18 cellular contexts compared by ENCODE assay signal in genomic region chr12:53328043-53328435, GRCh38. TPM values are rescaled to one million over a fixed set of nuclear protein-coding genes. Genes with fewer than 3 reads are reported as not detected.
DNase-seq lines count a peak whose midpoint lies in the region; ATAC-seq lines count a peak whose summit lies in the region.
"Had no signal": no experiment of that assay in that cellular context is flagged by ENCODE, and none has a peak within 500 bp of the region (broad histone marks: within the 10 kb centered on the region; RNA-seq: fewer than 3 reads in every experiment).

No MANE protein-coding gene starts in this region.

- H3K4me3 ChIP-seq in neuronal stem cell (ENCODE audit: low read length in 2 of 2) = no peak overlapping the region
- H3K4me3 ChIP-seq: BLaER1, spleen, upper lobe of right lung had no signal

- no peak overlapping the region for H2AFZ ChIP-seq in neuronal stem cell (ENCODE audit: low read length)

- no peaks in the 10 kb centered on the region for H3K36me3 ChIP-seq in neuronal stem cell (replicated peaks in 1 of 2; ENCODE audit: control insufficient read depth in 2 of 2, insufficient read depth in 2 of 2, low read length in 2 of 2)
- H3K36me3 ChIP-seq: BLaER1, spleen, upper lobe of right lung had no signal

- H3K23ac ChIP-seq in neuronal stem cell (ENCODE audit: low read depth, low read length, poor library complexity) = peak overlapping the region; percentile 89

- H4K8ac ChIP-seq in neuronal stem cell (ENCODE audit: low read depth, low read length) = peak overlapping the region; percentile 65

- H3K9me3 ChIP-seq in neuronal stem cell (replicated peaks in 1 of 2; ENCODE audit: control insufficient read depth in 2 of 2, insufficient read depth in 1 of 2, low read depth in 1 of 2, low read length in 2 of 2) = no peaks in the 10 kb centered on the region
- H3K9me3 ChIP-seq: BLaER1, spleen, upper lobe of right lung had no signal

- peak overlapping the region; percentile 30 for H2BK12ac ChIP-seq in neuronal stem cell (ENCODE audit: low read length)

- no peak for ATAC-seq in HG03135 (IDR thresholded peaks at IDR 0.05; ENCODE audit: unreplicated experiment)
- ATAC-seq: left ventricle myocardium superior; SK-N-SH treated with all-trans-retinoic acid at 6 μM for 48 hours; stimulated activated effector memory CD8-positive, alpha-beta T cell treated with anti-CD3 and anti-CD28 coated beads, Interleukin-12 subunit alpha, Interleukin-12 subunit beta, amount 100 ng/mL, for 72 hours; upper lobe of right lung had no signal

- H2BK15ac ChIP-seq in neuronal stem cell (ENCODE audit: low read length) = peak overlapping the region; percentile 97

- no CpG with 5 or more reads among the region's 16 CpGs for WGBS in neuronal stem cell (ENCODE audit: extremely low coverage in 2 of 2, insufficient read length in 2 of 2, insufficient replicate concordance in 1 of 2), 2 donors

- peaks cover 15 to 19% of the 10 kb centered on the region in 2 donors for H3K4me1 ChIP-seq in neuronal stem cell (ENCODE audit: control insufficient read depth in 2 of 2, insufficient read depth in 1 of 2, low read depth in 1 of 2, low read length in 2 of 2)

- H3K27ac ChIP-seq in neuronal stem cell (replicated peaks; ENCODE audit: low read length) = no peak overlapping the region
- H3K27ac ChIP-seq: 22Rv1, BLaER1, spleen, upper lobe of right lung had no signal

- H3K4me2 ChIP-seq in neuronal stem cell (ENCODE audit: insufficient read depth, low read length, poor library complexity, severe bottlenecking) = no peak overlapping the region
- H3K4me2 ChIP-seq: BLaER1 had no signal

- peaks cover 0 to 50% (median 26%) of the 10 kb centered on the region in 3 experiments for H3K27me3 ChIP-seq in neuronal stem cell (ENCODE audit: control insufficient read depth in 3 of 3, insufficient read depth in 3 of 3, low read depth in 1 of 3, low read length in 3 of 3)
- H3K27me3 ChIP-seq: upper lobe of right lung had no signal

- H3K9ac ChIP-seq in neuronal stem cell (ENCODE audit: low read depth, low read length, poor library complexity) = no peak overlapping the region
- H3K9ac ChIP-seq: BLaER1 had no signal

- peak; percentile 54 for DNase-seq in DMS53 (lab: John Stamatoyannopoulos, UW)
- no peak for DNase-seq in DMS53 treated with DMSO at 0.1 percent for 48 hours (lab: John Stamatoyannopoulos, UW; ENCODE audit: unreplicated experiment)
- DNase-seq in NCI-H146 treated with DMSO at 0.1 percent for 48 hours (lab: John Stamatoyannopoulos, UW; ENCODE audit: unreplicated experiment) = peak; percentile 13
- peak; percentile 79 for DNase-seq in ecto neural progenitor cell (ENCODE audit: low spot score)
- DNase-seq in neuronal stem cell (ENCODE audit: low spot score) = no peak
- no peak for DNase-seq in NCI-H1930 (lab: John Stamatoyannopoulos, UW)
- no peak for DNase-seq in NCI-H1436 (lab: John Stamatoyannopoulos, UW)
- DNase-seq: activated CD4-positive, alpha-beta memory T cell treated with anti-CD3 and anti-CD28 coated beads for 36 hours; left ventricle myocardium superior; NCI-H187; NCI-H446; spleen; upper lobe of right lung had no signal

- H2BK120ac ChIP-seq in neuronal stem cell (ENCODE audit: low read depth, low read length) = no peak overlapping the region

- peak overlapping the region; percentile 53 for H2BK5ac ChIP-seq in neuronal stem cell (ENCODE audit: low read length)

- no peaks in the 10 kb centered on the region for H3K79me1 ChIP-seq in neuronal stem cell (ENCODE audit: low read depth, low read length)

- peak overlapping the region; percentile 85 for H3K18ac ChIP-seq in neuronal stem cell (ENCODE audit: low read length)

- peak overlapping the region; percentile 92 for H2AK5ac ChIP-seq in neuronal stem cell (ENCODE audit: low read depth, low read length)

- H4K91ac ChIP-seq in neuronal stem cell (ENCODE audit: low read depth, low read length, poor library complexity) = no peak overlapping the region

- peak overlapping the region; percentile 66 for H3K4ac ChIP-seq in neuronal stem cell (ENCODE audit: low read length)

- H3K14ac ChIP-seq in neuronal stem cell (ENCODE audit: low read length) = peak overlapping the region; percentile 94

RNA-seq across cellular contexts. Expression of gene AAAS, which starts 6.6 kb away (rescaled TPM):
- polyA plus RNA-seq in neuronal stem cell (2013, experiment 1 of 2) = 66.1 TPM
- polyA plus RNA-seq in neuronal stem cell (2013, experiment 2 of 2) = 65.0 TPM

RNA-seq across cellular contexts. Expression of gene SP7, which starts 8.1 kb away (rescaled TPM):
- 0.22 TPM for polyA plus RNA-seq in neuronal stem cell (2013, experiment 1 of 2)
- 0.35 TPM for polyA plus RNA-seq in neuronal stem cell (2013, experiment 2 of 2)
- polyA plus RNA-seq: spleen had no signal

RNA-seq across cellular contexts. Expression of gene MYG1, which starts 28.5 kb away (rescaled TPM):
- 74.0 TPM for polyA plus RNA-seq in neuronal stem cell (2013, experiment 1 of 2)
- polyA plus RNA-seq in neuronal stem cell (2013, experiment 2 of 2) = 71.1 TPM

RNA-seq across cellular contexts. Expression of gene PFDN5, which starts 32.7 kb away (rescaled TPM):
- 482 TPM for polyA plus RNA-seq in neuronal stem cell (2013, experiment 1 of 2)
- 474 TPM for polyA plus RNA-seq in neuronal stem cell (2013, experiment 2 of 2)

RNA-seq across cellular contexts. Expression of gene SP1, which starts 51.9 kb away (rescaled TPM):
- polyA plus RNA-seq in neuronal stem cell (2013, experiment 1 of 2) = 27.3 TPM
- 27.4 TPM for polyA plus RNA-seq in neuronal stem cell (2013, experiment 2 of 2)

Comparison
In these comparisons a context has a peak if more than half of its experiments do, and no peak if none do; other contexts are left out.
1. DNase-seq: peak in DMS53 (single experiment), NCI-H146 treated with DMSO at 0.1 percent for 48 hours (single experiment) and ecto neural progenitor cell (single experiment); none in DMS53 treated with DMSO at 0.1 percent for 48 hours (single experiment), neuronal stem cell (single experiment), NCI-H1930 (0 of 2) and NCI-H1436 (single experiment).